ENCODE assay signal across 10 cellular contexts in the genomic region with DNA sequence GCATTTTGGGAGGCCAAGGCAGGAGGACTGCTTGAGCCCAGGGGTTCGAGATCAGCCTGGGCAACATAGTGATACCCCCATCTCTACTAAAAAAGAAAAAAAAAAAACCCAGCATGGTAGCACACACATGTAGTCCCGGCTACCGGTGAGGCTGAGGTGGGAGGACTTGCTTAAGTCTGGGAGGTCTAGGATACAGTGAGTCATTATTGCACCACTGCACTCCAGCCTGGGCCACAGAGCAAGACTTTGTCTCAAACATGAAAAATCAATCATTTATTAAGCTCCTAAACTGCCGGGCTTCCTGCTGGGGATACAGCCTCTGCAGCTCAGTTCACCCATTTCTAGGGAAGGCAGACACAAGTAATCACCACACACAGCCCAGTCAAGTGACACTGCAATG. TPM values are rescaled to one million over a fixed set of nuclear protein-coding genes. Genes with fewer than 3 reads are reported as not detected.
A peak's percentile ranks its signal among the peaks of the same experiment; 100 is the strongest.
DNase-seq lines count a peak whose midpoint lies in the region; ATAC-seq and TF ChIP-seq lines count a peak whose summit lies in the region.
"Had no signal": no experiment of that assay in that cellular context is flagged by ENCODE, and none has a peak within 500 bp of the region (broad histone marks: within the 10 kb centered on the region; RNA-seq: fewer than 3 reads in every experiment).

No MANE protein-coding gene starts in this region.

- no peak overlapping the region for H2BK20ac ChIP-seq in IMR-90 (ENCODE audit: low read depth, low read length)

- peaks cover 2% of the 10 kb centered on the region; the same call in 1 of the 2 replicates for H3K4me1 ChIP-seq in IMR-90 (ENCODE audit: control insufficient read depth, insufficient read depth, low read length)
- peaks cover 0 to 7% of the 10 kb centered on the region in 2 donors for H3K4me1 ChIP-seq in uterus
- peaks cover 4 to 45% (median 18%) of the 10 kb centered on the region in 6 donors for H3K4me1 ChIP-seq in spleen

- in situ Hi-C loops in Caki2 (cut with HindIII; ENCODE audit: low pct_unique_long_range_greater_than_20kb, low sequenced_read_pairs) = no loop called here
- in situ Hi-C loops in IMR-90 (cut with MboI; ENCODE audit: low sequenced_read_pairs) = no loop called here
- in situ Hi-C loops in brain microvascular endothelial cell (cut with HindIII; ENCODE audit: low pct_ligation_motif_present, low sequenced_read_pairs) = no loop called here

- peak overlapping the region; percentile 30 for H3K4me3 Mint-ChIP-seq in mesothelial cell of epicardium

- no peak overlapping the region for H2BK15ac ChIP-seq in IMR-90 (ENCODE audit: low read depth, low read length)

- H3K56ac ChIP-seq in IMR-90 (ENCODE audit: extremely low read depth, insufficient read depth, low read length) = no peak overlapping the region

- no peak for ATAC-seq in IMR-90 (ENCODE audit: low read depth)
- no peak for ATAC-seq in HG03045 (IDR thresholded peaks at IDR 0.05; ENCODE audit: unreplicated experiment)

- H2AFZ ChIP-seq in IMR-90 (replicated peaks; ENCODE audit: low read length, poor library complexity) = no peak overlapping the region

- TF ChIP-seq RAD21 in IMR-90 (IDR thresholded peaks at IDR 0.05; ENCODE audit: low read length) = no peak

- no peak overlapping the region for H3K23ac ChIP-seq in IMR-90 (ENCODE audit: low read depth, low read length)

- H3K9ac ChIP-seq in IMR-90 (ENCODE audit: low read depth, low read length) = no peak overlapping the region

- no peaks in the 10 kb centered on the region for H4K20me1 ChIP-seq in IMR-90 (ENCODE audit: insufficient read depth, low read length)

- peaks cover 8% of the 10 kb centered on the region for H3K4me1 Mint-ChIP-seq in mesothelial cell of epicardium

- H3K27ac Mint-ChIP-seq in mesothelial cell of epicardium = no peak overlapping the region

- H3K4me3 ChIP-seq in IMR-90 (ENCODE audit: insufficient read depth, low read depth, low read length) (no peak overlapping the region), brain microvascular endothelial cell (ENCODE audit: low read depth, low read length) (no peak overlapping the region), uterus (no peak overlapping the region), spleen (no peak overlapping the region)

- no peak overlapping the region for H3K14ac ChIP-seq in IMR-90 (replicated peaks; ENCODE audit: low read depth, low read length)

- H3K79me1 ChIP-seq in IMR-90 (ENCODE audit: low read depth in 1 of 2, low read length in 2 of 2) = peaks cover 10 to 23% of the 10 kb centered on the region in 2 experiments; a peak in 2 of 4 replicates

- H4K91ac ChIP-seq in IMR-90 (ENCODE audit: insufficient read depth, low read depth, low read length) = no peak overlapping the region

- peak; percentile 76 for DNase-seq in Caki2 (ENCODE audit: low read depth)
- peak; percentile 71 for DNase-seq in IMR-90
- DNase-seq in brain microvascular endothelial cell = peak; percentile 49
- DNase-seq in mesothelial cell of epicardium (ENCODE audit: low spot score in 2 of 2, unreplicated experiment in 2 of 2) = no peak
- no peak for DNase-seq in uterus
- no peak for DNase-seq in spleen
- DNase-seq: activated CD4-positive, CD25-positive, alpha-beta regulatory T cell treated with anti-CD3 and anti-CD28 coated beads, Interleukin-2, amount 50 U/mL, for 72 hours; activated naive CD4-positive, alpha-beta T cell; NCI-H345 had no signal

- H2BK5ac ChIP-seq in IMR-90 (ENCODE audit: low read depth, low read length, poor library complexity, severe bottlenecking) = no peak overlapping the region

- peaks cover 4% of the 10 kb centered on the region for H3K9me3 Mint-ChIP-seq in mesothelial cell of epicardium

- dilution Hi-C loops in IMR-90 (cut with HindIII; ENCODE audit: low sequenced_read_pairs, unreplicated experiment) = no loop called here

- CTCF ChIA-PET in IMR-90 (lab: Yijun Ruan, JAX) = no interaction called here

- no CpG with 5 or more reads among the region's 4 CpGs for WGBS in IMR-90 (ENCODE audit: extremely low coverage in 2 of 2, insufficient read length in 1 of 2), 2 experiments
- 81 to 96% (median 86%) methylated on average over 4 of the region's 4 CpGs for WGBS in spleen, 5 donors

- TF ChIP-seq POLR2A in IMR-90 (IDR thresholded peaks at IDR 0.05; ENCODE audit: low read depth, low read length) (no peak), uterus (IDR thresholded peaks at IDR 0.05) (no peak), spleen (IDR thresholded peaks at IDR 0.05) (no peak)

- H3K9me3 ChIP-seq in IMR-90 (ENCODE audit: control insufficient read depth, insufficient read depth, low read length) (no peaks in the 10 kb centered on the region), uterus (no peaks in the 10 kb centered on the region), spleen (no peaks in the 10 kb centered on the region)

- 0 out of 2 replicates have a peak overlapping the region, but pooled peaks have one; percentile 11 for H3K4me2 ChIP-seq in IMR-90 (ENCODE audit: low read depth, low read length)

- no peak overlapping the region for H2BK120ac ChIP-seq in IMR-90 (ENCODE audit: low read depth, low read length)

- intact Hi-C loops in IMR-90 (cut with micrococcal nuclease) = loop anchor here (5.0 kb wide), 3 partner anchors 95 to 225 kb away; a partner anchor contains a TSS
- intact Hi-C loops in uterus (cut with DNase I; ENCODE audit: low total_unique reads) = loop anchor here (10.0 kb wide), 1 partner anchor 98 kb away; a partner anchor contains a TSS
- intact Hi-C loops in spleen (cut with DNase I; ENCODE audit: low total_unique reads) = no loop called here

- H4K5ac ChIP-seq in IMR-90 (ENCODE audit: low read depth, low read length) = no peak overlapping the region

- H3K36me3 ChIP-seq in IMR-90 (ENCODE audit: control insufficient read depth, insufficient read depth, low read length) (no peaks in the 10 kb centered on the region), brain microvascular endothelial cell (replicated peaks) (no peaks in the 10 kb centered on the region), uterus (no peaks in the 10 kb centered on the region), spleen (peaks cover 0 to 11% (median 0%) of the 10 kb centered on the region in 6 donors)

- BruUV-seq in IMR-90 (replicated peaks; lab: Mats Ljungman, UMichigan) = no TSS peak

- H3K9me1 ChIP-seq in IMR-90 (ENCODE audit: insufficient read depth, low read length) = no peaks in the 10 kb centered on the region

- POLR2A ChIA-PET in IMR-90 (lab: Charles Lee; ENCODE audit: unreplicated experiment) = no interaction called here

- H4K8ac ChIP-seq in IMR-90 (ENCODE audit: low read depth in 2 of 2, low read length in 2 of 2) = peak overlapping the region in 1 of 2 experiments; percentile 94; a peak in 1 of 4 replicates

- no peak overlapping the region for H3K18ac ChIP-seq in IMR-90 (ENCODE audit: low read depth, low read length)

- H3K4ac ChIP-seq in IMR-90 (ENCODE audit: low read depth, low read length) = no peak overlapping the region

- H3K27me3 Mint-ChIP-seq in mesothelial cell of epicardium (ENCODE audit: low read depth) = no peaks in the 10 kb centered on the region

- H3K27ac ChIP-seq in IMR-90 (ENCODE audit: insufficient read depth, low read length) = no peak overlapping the region
- H3K27ac ChIP-seq in brain microvascular endothelial cell = no peak overlapping the region
- H3K27ac ChIP-seq in uterus = no peak overlapping the region
- no peak overlapping the region for H3K27ac ChIP-seq in spleen

- H2AK5ac ChIP-seq in IMR-90 (ENCODE audit: low read depth, low read length) = no peak overlapping the region

- no peak overlapping the region for H2AK9ac ChIP-seq in IMR-90 (replicated peaks; ENCODE audit: low read depth, low read length, poor library complexity)

- H3K36me3 Mint-ChIP-seq in mesothelial cell of epicardium = no peaks in the 10 kb centered on the region

- TF ChIP-seq CTCF in IMR-90 (conservative IDR thresholded peaks at IDR 0.05; ENCODE audit: low read depth, low read length) (no peak), brain microvascular endothelial cell (IDR thresholded peaks at IDR 0.05; ENCODE audit: low read depth, low read length, missing control alignments) (no peak), mesothelial cell of epicardium (IDR thresholded peaks at IDR 0.05; ENCODE audit: unreplicated experiment) (no peak), uterus (IDR thresholded peaks at IDR 0.05) (no peak), spleen (IDR thresholded peaks at IDR 0.05 in 8 of 11, conservative IDR thresholded peaks at IDR 0.05 in 3 of 11) (no peak)

- no peaks in the 10 kb centered on the region for H3K27me3 ChIP-seq in IMR-90 (ENCODE audit: control insufficient read depth, insufficient read depth, low read length)
- no peaks in the 10 kb centered on the region for H3K27me3 ChIP-seq in brain microvascular endothelial cell (replicated peaks)
- no peaks in the 10 kb centered on the region for H3K27me3 ChIP-seq in uterus
- no peaks in the 10 kb centered on the region for H3K27me3 ChIP-seq in spleen (replicated peaks in 1 of 7)

TF ChIP-seq in IMR-90, 13 proteins besides CTCF, POLR2A, EP300 and RAD21:
- no peak for TF ChIP-seq MXI1 (IDR thresholded peaks at IDR 0.05; ENCODE audit: borderline replicate concordance, low read depth, low read length)
- no peak for TF ChIP-seq MAFK (IDR thresholded peaks at IDR 0.05; ENCODE audit: low read depth, low read length)
- 0 out of 2 replicates have a peak, but pooled peaks have one; percentile 49 for TF ChIP-seq FOS (IDR thresholded peaks at IDR 0.05; ENCODE audit: low read depth, low read length)
- TF ChIP-seq CEBPB (IDR thresholded peaks at IDR 0.05; ENCODE audit: low read depth, low read length) = peak; percentile 91

RNA-seq across cellular contexts. Expression of a gene that starts 7.3 kb away (rescaled TPM):
- 5.3 and 15.4 TPM in 2 replicates for total RNA-seq in Caki2 (2014; rRNA removed; shearing (Covaris generic); ENCODE audit: low replicate concordance)
- total RNA-seq in IMR-90 (2012; rRNA removed) = 15.3 and 24.2 TPM in 2 replicates
- 6.1 and 6.6 TPM in 2 replicates for polyA plus RNA-seq in IMR-90 (2012; rRNA removed)
- polyA plus RNA-seq in IMR-90 (2012; cell fraction: cytosol; rRNA removed) = 1.0 and 1.9 TPM in 2 replicates
- 2.1 and 22.3 TPM in 2 replicates for polyA plus RNA-seq in IMR-90 (2012; cell fraction: nucleus; rRNA removed; ENCODE audit: low replicate concordance)
- 14.0 to 17.1 TPM (median 17.0 TPM) in 3 replicates for total RNA-seq in mesothelial cell of epicardium
- 10 to 100 TPM; 27.1 to 46.2 (median 29.5) TPM for total RNA-seq in uterus
- 10 to 100 TPM; 14.6 to 42.2 (median 18.3) TPM for total RNA-seq in spleen
- polyA plus RNA-seq in spleen = 1 to 10 TPM; 3.6 to 4.9 (median 3.7) TPM

RNA-seq across cellular contexts. Expression of a gene that starts 45.9 kb away (rescaled TPM):
- 116 and 137 TPM in 2 replicates for total RNA-seq in Caki2 (2014; rRNA removed; shearing (Covaris generic); ENCODE audit: low replicate concordance)
- total RNA-seq in IMR-90 (2012; rRNA removed) (95.7 and 127 TPM in 2 replicates), mesothelial cell of epicardium (51.9 to 55.5 TPM (median 54.3 TPM) in 3 replicates), uterus (10 to 100 TPM; 48.4 to 97.0 (median 54.8) TPM), spleen (10 to 100 TPM; 40.0 to 66.0 (median 44.5) TPM)
- polyA plus RNA-seq in IMR-90 (2012; rRNA removed) (19.8 and 30.1 TPM in 2 replicates), spleen (10 to 100 TPM; 28.8 to 32.7 (median 30.0) TPM)
- polyA plus RNA-seq in IMR-90 (2012; cell fraction: cytosol; rRNA removed) = 5.4 and 10.6 TPM in 2 replicates
- polyA plus RNA-seq in IMR-90 (2012; cell fraction: nucleus; rRNA removed; ENCODE audit: low replicate concordance) = 1.4 and 15.0 TPM in 2 replicates

Comparison
In these comparisons a context has a peak if more than half of its experiments do, and no peak if none do; other contexts are left out.
1. DNase-seq: peak in Caki2 (single experiment), IMR-90 (single experiment) and brain microvascular endothelial cell (single experiment); none in mesothelial cell of epicardium (0 of 2), uterus (0 of 2) and spleen (single experiment).